13 cellular contexts compared by ENCODE assay signal in the genomic region with DNA sequence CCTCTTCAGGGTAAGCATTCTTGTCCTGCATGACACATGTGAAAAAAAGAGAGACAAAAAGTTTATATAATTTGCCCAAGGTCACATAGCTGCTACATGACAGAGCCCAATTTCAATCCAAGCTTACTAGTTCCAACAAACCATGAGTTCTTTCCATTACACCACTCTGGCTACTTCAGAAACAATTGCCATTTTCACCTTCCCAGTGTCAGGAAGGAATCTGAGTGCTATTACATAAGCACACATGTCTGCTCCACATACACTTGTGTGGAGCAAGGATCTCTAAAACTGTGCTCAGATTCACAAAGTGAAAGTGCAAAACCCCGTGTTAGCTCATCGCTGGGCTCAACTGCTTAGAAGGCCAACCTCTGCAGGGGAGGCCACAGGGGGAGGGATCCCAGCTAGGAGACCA.
DNase-seq lines count a peak whose midpoint lies in the region; ATAC-seq, FAIRE-seq and TF ChIP-seq lines count a peak whose summit lies in the region.
"Had no signal": no experiment of that assay in that cellular context is flagged by ENCODE, and none has a peak within 500 bp of the region (broad histone marks: within the 10 kb centered on the region; RNA-seq: fewer than 3 reads in every experiment).

No MANE protein-coding gene starts in this region.

- POLR2A ChIA-PET in A549 (lab: Yijun Ruan, JAX) = no interaction called here
- POLR2A ChIA-PET in GM10248 (lab: Yijun Ruan, JAX) = no interaction called here

- no peak overlapping the region for H3K9ac ChIP-seq in neuronal stem cell (ENCODE audit: low read depth, low read length, poor library complexity)

- H2AK5ac ChIP-seq in neuronal stem cell (ENCODE audit: low read depth, low read length) = no peak overlapping the region

- no peak for TF ChIP-seq EP300 in A549 (IDR thresholded peaks at IDR 0.05)

- no peak overlapping the region for H2BK12ac ChIP-seq in neuronal stem cell (ENCODE audit: low read length)

- peak overlapping the region; percentile 20 for H4K8ac ChIP-seq in neuronal stem cell (ENCODE audit: low read depth, low read length)

- no peak for TF ChIP-seq RAD21 in A549 (conservative IDR thresholded peaks at IDR 0.05 in 1 of 2, IDR thresholded peaks at IDR 0.05 in 1 of 2)

- no peak for DNase-seq in A549 (ENCODE audit: low read depth in 1 of 2, low spot score in 1 of 2)
- peak; percentile 12 for DNase-seq in HFFc6
- DNase-seq in dedifferentiated amniotic fluid mesenchymal stem cell (ENCODE audit: extremely low spot score) = peak; percentile 75
- no peak for DNase-seq in neuronal stem cell (ENCODE audit: low spot score)
- DNase-seq in GM10248 (ENCODE audit: extremely low spot score) = no peak
- DNase-seq in A172 (ENCODE audit: low spot score) = no peak
- DNase-seq: activated CD4-positive, alpha-beta T cell treated with anti-CD3 and anti-CD28 coated beads for 36 hours; AML-193; NCI-H2029 treated with DMSO at 0.1 percent for 48 hours; stimulated activated CD4-positive, alpha-beta T cell treated with anti-CD3 and anti-CD28 coated beads, Interleukin-4, amount 100 ng/mL, for 4 hours had no signal

- H3K27ac ChIP-seq in A549 (no peak overlapping the region), neuronal stem cell (replicated peaks; ENCODE audit: low read length) (no peak overlapping the region)

- H3K23ac ChIP-seq in neuronal stem cell (ENCODE audit: low read depth, low read length, poor library complexity) = no peak overlapping the region

- ATAC-seq in A549 (no peak), GM21515 (IDR thresholded peaks at IDR 0.05; ENCODE audit: unreplicated experiment) (no peak), HG02798 (IDR thresholded peaks at IDR 0.05; ENCODE audit: poor library complexity, unreplicated experiment) (no peak)
- ATAC-seq: activated CD4-positive, alpha-beta T cell treated with anti-CD3 and anti-CD28 coated beads for 36 hours had no signal

- H3K18ac ChIP-seq in neuronal stem cell (ENCODE audit: low read length) = no peak overlapping the region

- no peak overlapping the region for H2BK5ac ChIP-seq in neuronal stem cell (ENCODE audit: low read length)

- no peaks in the 10 kb centered on the region for H3K36me3 Mint-ChIP-seq in HFFc6 (ENCODE audit: low read depth)

- no peak overlapping the region for H3K4me3 ChIP-seq in A549
- no peak overlapping the region for H3K4me3 ChIP-seq in neuronal stem cell (ENCODE audit: low read length in 2 of 2)

- H3K27me3 ChIP-seq in neuronal stem cell (ENCODE audit: control insufficient read depth in 3 of 3, insufficient read depth in 3 of 3, low read depth in 1 of 3, low read length in 3 of 3) = no peaks in the 10 kb centered on the region

- no peak overlapping the region for H3K27ac Mint-ChIP-seq in HFFc6
- H3K27ac Mint-ChIP-seq: activated CD4-positive, alpha-beta T cell treated with anti-CD3 and anti-CD28 coated beads for 36 hours had no signal

- H3K9me3 ChIP-seq in A549 = no peaks in the 10 kb centered on the region
- H3K9me3 ChIP-seq in neuronal stem cell (replicated peaks in 1 of 2; ENCODE audit: control insufficient read depth in 2 of 2, insufficient read depth in 1 of 2, low read depth in 1 of 2, low read length in 2 of 2) = peaks cover 0 to 2% of the 10 kb centered on the region in 2 donors

- no peak overlapping the region for H3K4ac ChIP-seq in neuronal stem cell (ENCODE audit: low read length)

- no peak overlapping the region for H2BK120ac ChIP-seq in neuronal stem cell (ENCODE audit: low read depth, low read length)

- H2BK15ac ChIP-seq in neuronal stem cell (ENCODE audit: low read length) = no peak overlapping the region

- CTCF ChIA-PET in A549 (lab: Yijun Ruan, JAX) = interaction anchor here (0.6 kb wide), 1 partner anchor 414 kb away, joined by 3 read pairs; no protein-coding TSS in a partner anchor
- CTCF ChIA-PET in GM10248 (lab: Yijun Ruan, JAX) = interaction anchor here (1.1 kb wide), 1 partner anchor 11 kb away, joined by 4 read pairs; no protein-coding TSS in a partner anchor

- TF ChIP-seq POLR2A in A549 (IDR thresholded peaks at IDR 0.05; ENCODE audit: low read length) = no peak

- H3K79me1 ChIP-seq in neuronal stem cell (ENCODE audit: low read depth, low read length) = no peaks in the 10 kb centered on the region

- H3K4me2 ChIP-seq in A549 = peak overlapping the region; percentile 50
- H3K4me2 ChIP-seq in neuronal stem cell (ENCODE audit: insufficient read depth, low read length, poor library complexity, severe bottlenecking) = no peak overlapping the region

- H3K4me1 ChIP-seq in A549 (no peaks in the 10 kb centered on the region), neuronal stem cell (ENCODE audit: control insufficient read depth in 2 of 2, insufficient read depth in 1 of 2, low read depth in 1 of 2, low read length in 2 of 2) (peaks cover 2 to 5% of the 10 kb centered on the region in 2 donors)

- peak overlapping the region; percentile 19 for H2AFZ ChIP-seq in neuronal stem cell (ENCODE audit: low read length)

- 10% methylated on average over 2 of the region's 2 CpGs for whole genome bisulfite sequencing in A549 (ENCODE audit: missing lambda C conversion rate)
- no CpG with 5 or more reads among the region's 2 CpGs for WGBS in neuronal stem cell (ENCODE audit: extremely low coverage in 2 of 2, insufficient read length in 2 of 2, insufficient replicate concordance in 1 of 2), 2 donors

- H3K4me1 Mint-ChIP-seq in HFFc6 (ENCODE audit: low read depth) = no peaks in the 10 kb centered on the region
- H3K4me1 Mint-ChIP-seq: activated CD4-positive, alpha-beta T cell treated with anti-CD3 and anti-CD28 coated beads for 36 hours; central memory CD8-positive, alpha-beta T cell had no signal

- no peak overlapping the region for H4K91ac ChIP-seq in neuronal stem cell (ENCODE audit: low read depth, low read length, poor library complexity)

- FAIRE-seq in A549 (lab: Jason Lieb, UNC) = no peak

- H3K27me3 Mint-ChIP-seq in HFFc6 (ENCODE audit: insufficient read depth) = no peaks in the 10 kb centered on the region

- no peak for TF ChIP-seq CTCF in A549 (IDR thresholded peaks at IDR 0.05)
- TF ChIP-seq CTCF in HFFc6 (IDR thresholded peaks at IDR 0.05) = no peak
- no peak for TF ChIP-seq CTCF in GM10248 (IDR thresholded peaks at IDR 0.05; ENCODE audit: control extremely low read depth, extremely low read depth, low read depth, missing control alignments)

- no peak overlapping the region for H3K14ac ChIP-seq in neuronal stem cell (ENCODE audit: low read length)

- no peak overlapping the region for H3K4me3 Mint-ChIP-seq in HFFc6
- H3K4me3 Mint-ChIP-seq: activated CD4-positive, alpha-beta T cell treated with anti-CD3 and anti-CD28 coated beads for 36 hours; central memory CD8-positive, alpha-beta T cell had no signal

- H3K9me3 Mint-ChIP-seq in HFFc6 = peaks cover 36% of the 10 kb centered on the region
- H3K9me3 Mint-ChIP-seq: central memory CD8-positive, alpha-beta T cell had no signal

- no peaks in the 10 kb centered on the region for H3K36me3 ChIP-seq in neuronal stem cell (replicated peaks in 1 of 2; ENCODE audit: control insufficient read depth in 2 of 2, insufficient read depth in 2 of 2, low read length in 2 of 2)

TF ChIP-seq in A549, 52 proteins besides CTCF, POLR2A, EP300 and RAD21:
- no peak for TF ChIP-seq KDM1A (IDR thresholded peaks at IDR 0.05; ENCODE audit: low read depth)
- TF ChIP-seq HEYL (CRISPR knock-in tag; IDR thresholded peaks at IDR 0.05) = no peak
- no peak for TF ChIP-seq HOXB13 (CRISPR knock-in tag; IDR thresholded peaks at IDR 0.05; ENCODE audit: low read depth)
- TF ChIP-seq RARB (CRISPR knock-in tag; IDR thresholded peaks at IDR 0.05) = no peak
- TF ChIP-seq JUNB (IDR thresholded peaks at IDR 0.05) = no peak
- TF ChIP-seq, protein P1, sequence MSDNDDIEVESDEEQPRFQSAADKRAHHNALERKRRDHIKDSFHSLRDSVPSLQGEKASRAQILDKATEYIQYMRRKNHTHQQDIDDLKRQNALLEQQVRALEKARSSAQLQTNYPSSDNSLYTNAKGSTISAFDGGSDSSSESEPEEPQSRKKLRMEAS (IDR thresholded peaks at IDR 0.05) = no peak
- no peak for TF ChIP-seq FOSB (CRISPR knock-in tag; IDR thresholded peaks at IDR 0.05)
- no peak for TF ChIP-seq ZFP36 (IDR thresholded peaks at IDR 0.05; ENCODE audit: borderline replicate concordance, partially characterized antibody)
TF ChIP-seq in A549: peak in this region for 0.

Comparison
In these comparisons a context has a peak if more than half of its experiments do, and no peak if none do; other contexts are left out.
1. DNase-seq: peak in HFFc6 (single experiment) and dedifferentiated amniotic fluid mesenchymal stem cell (single experiment); none in A549 (0 of 2), neuronal stem cell (single experiment), GM10248 (single experiment) and A172 (single experiment).